ENCODE assay signal across 18 cellular contexts in genomic region chr14:75811862-75812505, GRCh38.
DNase-seq lines count a peak whose midpoint lies in the region; ATAC-seq and TF ChIP-seq lines count a peak whose summit lies in the region.
"Had no signal": no experiment of that assay in that cellular context is flagged by ENCODE, and none has a peak within 500 bp of the region (broad histone marks: within the 10 kb centered on the region; RNA-seq: fewer than 3 reads in every experiment).

No MANE protein-coding gene starts in this region.

- H3K27ac Mint-ChIP-seq in H9 (peak overlapping the region; percentile 63 to 86 (median 85); a peak in 6 of 7 replicates), nephron (peak overlapping the region; percentile 31 to 66 (median 57))
- H3K27ac Mint-ChIP-seq: activated naive CD8-positive, alpha-beta T cell; T-helper 1 cell treated with Interleukin-12 subunit alpha and Interleukin-12 subunit beta and Interleukin-4 antibody, amounts not matched to agents 30 μg/mL and 1 μg/mL, for 36 hours had no signal

- H3K36me3 Mint-ChIP-seq in H9 (ENCODE audit: insufficient read depth in 1 of 3, low read depth in 3 of 3) (peaks cover 0 to 5% (median 0%) of the 10 kb centered on the region in 3 experiments; a peak in 2 of 7 replicates), nephron (ENCODE audit: low read depth) (peaks cover 7% of the 10 kb centered on the region)

- intact Hi-C loops in left ventricle myocardium superior (cut with micrococcal nuclease), result no loop called here

- H3K23ac ChIP-seq in H9 (ENCODE audit: insufficient read length, low read depth, low read length), result no peak overlapping the region

- H3K4me1 Mint-ChIP-seq in H9 (peaks cover 13 to 28% of the 10 kb centered on the region in 2 experiments), nephron (peaks cover 22% of the 10 kb centered on the region)

- no peak overlapping the region for H2AK5ac ChIP-seq in H9 (ENCODE audit: insufficient read length, low read length)

- H3K4me1 ChIP-seq in H9 (ENCODE audit: insufficient read depth, low read length), result peaks cover 3% of the 10 kb centered on the region; the same call in 1 of the 2 replicates
- peaks cover 6% of the 10 kb centered on the region for H3K4me1 ChIP-seq in adipocyte (ENCODE audit: control insufficient read depth, insufficient read depth, low read length)
- H3K4me1 ChIP-seq: prostate gland had no signal

- H2BK5ac ChIP-seq in H9 (ENCODE audit: insufficient read length, low read length), result no peak overlapping the region

- H3K18ac ChIP-seq in H9 (ENCODE audit: insufficient read length, low read depth, low read length), result peak overlapping the region; percentile 33

- peak overlapping the region; percentile 48 for H3K27ac ChIP-seq in H9 (ENCODE audit: insufficient read length, low read depth, low read length)
- H3K27ac ChIP-seq: prostate gland had no signal

- peak overlapping the region; percentile 45; the same call in 1 of the 2 replicates for H3K14ac ChIP-seq in H9 (ENCODE audit: insufficient read depth, low read length)

- H3K9me3 Mint-ChIP-seq in H9, result no peaks in the 10 kb centered on the region
- H3K9me3 Mint-ChIP-seq in nephron, result no peaks in the 10 kb centered on the region
- H3K9me3 Mint-ChIP-seq: T-helper 1 cell treated with Interleukin-12 subunit alpha and Interleukin-12 subunit beta and Interleukin-4 antibody, amounts not matched to agents 30 μg/mL and 1 μg/mL, for 36 hours had no signal

- H3K79me2 ChIP-seq in H9 (ENCODE audit: insufficient read depth, low read length), result no peaks in the 10 kb centered on the region

- no peak overlapping the region for H4K8ac ChIP-seq in H9 (replicated peaks; ENCODE audit: insufficient read length, low read depth, low read length)

- H3K56ac ChIP-seq in H9 (ENCODE audit: insufficient read length, low read depth, low read length), result no peak overlapping the region

- H3K4me3 ChIP-seq in adipocyte (ENCODE audit: low read length), result no peak overlapping the region
- H3K4me3 ChIP-seq: prostate gland had no signal

- no peak overlapping the region for H4K5ac ChIP-seq in H9 (ENCODE audit: insufficient read length, low read depth, low read length)

- no peak overlapping the region for H2BK120ac ChIP-seq in H9 (ENCODE audit: low read depth, low read length, poor library complexity, severe bottlenecking)

- H3K36me3 ChIP-seq in adipocyte (ENCODE audit: control insufficient read depth, insufficient read depth, low read length, severe bottlenecking), result no peaks in the 10 kb centered on the region
- H3K36me3 ChIP-seq: prostate gland had no signal

- WGBS in H9 (ENCODE audit: extremely low coverage, insufficient read length, low lambda C conversion rate), result no CpG with 5 or more reads among the region's 7 CpGs

- DNase-seq in H9 (no peak), NCI-H2029 (lab: John Stamatoyannopoulos, UW) (peak; percentile 60), adipocyte (ENCODE audit: low read depth) (peak; percentile 25), A172 (ENCODE audit: low spot score) (no peak), left ventricle myocardium superior (no peak)
- no peak for DNase-seq in stimulated activated CD4-positive, alpha-beta T cell treated with anti-CD3 and anti-CD28 coated beads, Interleukin-2, amount 100 ng/mL, for 48 hours
- no peak for DNase-seq in effector CD8-positive, alpha-beta T cell (lab: John Stamatoyannopoulos, UW)
- DNase-seq: activated T-cell treated with anti-CD3 and anti-CD28 coated beads for 4 hours; AML-193; DMS79; effector memory CD4-positive, alpha-beta T cell; kidney; NCI-H446; RPMI8226 had no signal

- H2BK12ac ChIP-seq in H9 (ENCODE audit: insufficient read length, low read depth, low read length), result no peak overlapping the region

- no peak overlapping the region for H2AFZ ChIP-seq in H9 (ENCODE audit: low read length)

- H3K79me1 ChIP-seq in H9 (ENCODE audit: insufficient read depth, low read depth, low read length, poor library complexity, severe bottlenecking), result no peaks in the 10 kb centered on the region

- ATAC-seq in left ventricle myocardium superior, result no peak

- no peaks in the 10 kb centered on the region for H3K23me2 ChIP-seq in H9 (ENCODE audit: insufficient read length, low read depth, low read length, poor library complexity, severe bottlenecking)

- no peak overlapping the region for H3K4me2 ChIP-seq in H9 (ENCODE audit: insufficient read depth, insufficient read length, low read length)

- H2BK15ac ChIP-seq in H9 (ENCODE audit: low read depth, low read length), result no peak overlapping the region

- H3K27me3 ChIP-seq in H9 (ENCODE audit: insufficient read depth, low read length), result no peaks in the 10 kb centered on the region
- no peaks in the 10 kb centered on the region for H3K27me3 ChIP-seq in adipocyte (replicated peaks; ENCODE audit: control insufficient read depth, insufficient read depth, low read length)

- H4K91ac ChIP-seq in H9 (ENCODE audit: insufficient read length, low read depth, low read length), result no peak overlapping the region

- H3K27me3 Mint-ChIP-seq in H9 (ENCODE audit: low read depth) (no peaks in the 10 kb centered on the region), nephron (ENCODE audit: low read depth) (no peaks in the 10 kb centered on the region)
- H3K27me3 Mint-ChIP-seq: activated naive CD8-positive, alpha-beta T cell had no signal

- H3K9ac ChIP-seq in H9 (ENCODE audit: extremely low read depth, insufficient read length, low read length), result no peak overlapping the region
- H3K9ac ChIP-seq in adipocyte (ENCODE audit: low read length), result no peak overlapping the region

- H3K4me3 Mint-ChIP-seq in H9, result no peak overlapping the region
- H3K4me3 Mint-ChIP-seq in nephron, result no peak overlapping the region
- H3K4me3 Mint-ChIP-seq: activated naive CD8-positive, alpha-beta T cell; T-helper 1 cell treated with Interleukin-12 subunit alpha and Interleukin-12 subunit beta and Interleukin-4 antibody, amounts not matched to agents 30 μg/mL and 1 μg/mL, for 36 hours had no signal

- peaks cover 2% of the 10 kb centered on the region for H4K20me1 ChIP-seq in H9 (ENCODE audit: control insufficient read depth, insufficient read depth, insufficient read length)

- no peak for TF ChIP-seq CTCF in H9 (conservative IDR thresholded peaks at IDR 0.05)
- no peak for TF ChIP-seq CTCF in nephron (IDR thresholded peaks at IDR 0.05; ENCODE audit: unreplicated experiment in 3 of 3)

- H3K9me3 ChIP-seq in H9 (ENCODE audit: control insufficient read depth, low read depth, low read length) (no peaks in the 10 kb centered on the region), adipocyte (ENCODE audit: control insufficient read depth, low read length) (no peaks in the 10 kb centered on the region)
- H3K9me3 ChIP-seq: prostate gland had no signal

- H2BK20ac ChIP-seq in H9 (ENCODE audit: low read depth, low read length, poor library complexity, severe bottlenecking), result no peak overlapping the region

- H3K4ac ChIP-seq in H9 (ENCODE audit: low read depth, low read length), result no peak overlapping the region

- H3T11ph ChIP-seq in H9 (ENCODE audit: low read length), result no peak overlapping the region

Comparison
In these comparisons a context has a peak if more than half of its experiments do, and no peak if none do; other contexts are left out.
1. DNase-seq: peak in NCI-H2029 (single experiment) and adipocyte (single experiment); none in H9 (single experiment), A172 (single experiment), stimulated activated CD4-positive, alpha-beta T cell treated with anti-CD3 and anti-CD28 coated beads, Interleukin-2, amount 100 ng/mL, for 48 hours (0 of 2), left ventricle myocardium superior (single experiment) and effector CD8-positive, alpha-beta T cell (single experiment).